Comparison of ENCODE assay signal across 1 cellular context in the genomic region with DNA sequence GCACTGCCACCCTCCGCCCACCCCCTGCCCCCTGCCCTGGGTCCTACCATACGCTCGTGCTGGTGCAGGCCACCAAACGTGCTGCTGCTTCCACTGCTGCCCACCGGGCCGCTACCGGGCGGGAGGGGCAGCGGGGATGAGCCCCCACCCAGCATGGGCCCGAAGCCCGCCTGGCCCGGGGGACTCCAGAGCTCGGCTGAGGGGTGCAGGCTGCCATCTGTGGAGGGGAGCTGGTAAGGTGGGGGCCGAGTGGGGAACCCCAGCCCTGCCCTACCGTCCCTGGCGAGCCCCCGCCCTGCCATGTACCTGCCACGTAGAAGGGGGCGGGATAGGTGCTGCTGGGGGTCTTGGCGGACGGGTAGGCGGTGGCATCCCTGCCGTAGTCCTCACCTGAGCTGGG.
TF ChIP-seq lines count a peak whose summit lies in the region.

No MANE protein-coding gene starts in this region.

TF ChIP-seq in K562, 482 proteins besides CTCF, POLR2A, EP300 and RAD21:
- TF ChIP-seq HNRNPL (IDR thresholded peaks at IDR 0.05; ENCODE audit: low read depth, low read length) (peak; percentile 46; the same call in 1 of the 2 replicates), RBM22 (IDR thresholded peaks at IDR 0.05; ENCODE audit: low read depth, low read length, poor library complexity, severe bottlenecking) (peak; percentile 65), POLR2G (IDR thresholded peaks at IDR 0.05; ENCODE audit: low read depth, low read length) (peak; percentile 54), TCF7L2 (IDR thresholded peaks at IDR 0.05; ENCODE audit: low read depth, low read length) (no peak)
